Comparison of ENCODE assay signal across 1 cellular context in genomic region chr9:35026671-35027070, GRCh38.
TF ChIP-seq lines count a peak whose summit lies in the region.

No MANE protein-coding gene starts in this region.

TF ChIP-seq in IMR-90, 13 proteins besides CTCF, POLR2A, EP300 and RAD21:
- TF ChIP-seq ELK1 (IDR thresholded peaks at IDR 0.05; ENCODE audit: borderline replicate concordance, low read depth, low read length), result no peak
- TF ChIP-seq RCOR1 (IDR thresholded peaks at IDR 0.05; ENCODE audit: insufficient replicate concordance, low read length), result no peak
- no peak for TF ChIP-seq FOS (IDR thresholded peaks at IDR 0.05; ENCODE audit: low read depth, low read length)
- TF ChIP-seq MAFK (IDR thresholded peaks at IDR 0.05; ENCODE audit: low read depth, low read length), result no peak
- TF ChIP-seq CEBPB (IDR thresholded peaks at IDR 0.05; ENCODE audit: low read depth, low read length), result no peak
- no peak for TF ChIP-seq MAZ (IDR thresholded peaks at IDR 0.05; ENCODE audit: borderline replicate concordance, low read depth, low read length)
- no peak for TF ChIP-seq USF2 (IDR thresholded peaks at IDR 0.05; ENCODE audit: low read depth, low read length)
- no peak for TF ChIP-seq NFE2L2 (IDR thresholded peaks at IDR 0.05; ENCODE audit: low read depth, low read length)
- TF ChIP-seq CHD1 (IDR thresholded peaks at IDR 0.05; ENCODE audit: low read depth, low read length), result no peak
- TF ChIP-seq BHLHE40 (IDR thresholded peaks at IDR 0.05; ENCODE audit: low read depth, low read length), result no peak
- no peak for TF ChIP-seq SMC3 (IDR thresholded peaks at IDR 0.05; ENCODE audit: low read depth, low read length)
- TF ChIP-seq MXI1 (IDR thresholded peaks at IDR 0.05; ENCODE audit: borderline replicate concordance, low read depth, low read length), result no peak
- TF ChIP-seq RFX5 (IDR thresholded peaks at IDR 0.05; ENCODE audit: low read depth, low read length), result no peak
